22 cellular contexts compared by ENCODE assay signal in genomic region chr7:142872106-142872675, GRCh38. TPM values are rescaled to one million over a fixed set of nuclear protein-coding genes. Genes with fewer than 3 reads are reported as not detected.
A peak's percentile ranks its signal among the peaks of the same experiment; 100 is the strongest.
DNase-seq lines count a peak whose midpoint lies in the region; ATAC-seq and TF ChIP-seq lines count a peak whose summit lies in the region.
"Had no signal": no experiment of that assay in that cellular context is flagged by ENCODE, and none has a peak within 500 bp of the region (broad histone marks: within the 10 kb centered on the region; RNA-seq: fewer than 3 reads in every experiment).

No MANE protein-coding gene starts in this region.

- ATAC-seq in GM19452 (IDR thresholded peaks at IDR 0.05; ENCODE audit: unreplicated experiment): no peak

- no TSS peak for BruUV-seq in OCI-LY7 (replicated peaks; lab: Mats Ljungman, UMichigan)

- no peak overlapping the region for H3K4me3 ChIP-seq in HL-60 (replicated peaks; ENCODE audit: insufficient read depth, low read length)
- no peak overlapping the region for H3K4me3 ChIP-seq in dorsolateral prefrontal cortex
- H3K4me3 ChIP-seq in OCI-LY7 (ENCODE audit: low read depth, low read length, poor library complexity, severe bottlenecking): no peak overlapping the region
- H3K4me3 ChIP-seq: SJSA1 had no signal

- H3K36me3 ChIP-seq in OCI-LY7 (ENCODE audit: insufficient read depth, low read length): no peaks in the 10 kb centered on the region
- H3K36me3 ChIP-seq: SJSA1 had no signal

- no peaks in the 10 kb centered on the region for H3K79me2 ChIP-seq in OCI-LY7 (ENCODE audit: insufficient read depth, low read depth, low read length)

- peaks cover 2% of the 10 kb centered on the region for H3K9me3 Mint-ChIP-seq in neural crest cell

- CTCF ChIA-PET in RWPE1 (lab: Yijun Ruan, JAX) (no interaction called here), OCI-LY7 (lab: Charles Lee; ENCODE audit: unreplicated experiment) (no interaction called here)

- no peaks in the 10 kb centered on the region for H3K4me1 ChIP-seq in OCI-LY7 (ENCODE audit: insufficient read depth, low read length, poor library complexity, severe bottlenecking)
- H3K4me1 ChIP-seq: Caco-2, SJSA1 had no signal

- no peak overlapping the region for H3K4me2 ChIP-seq in OCI-LY7 (ENCODE audit: low read length)

- TF ChIP-seq CTCF in HL-60 (IDR thresholded peaks at IDR 0.05; ENCODE audit: insufficient read depth, low read length) (no peak), RWPE1 (conservative IDR thresholded peaks at IDR 0.05; ENCODE audit: low read depth) (no peak), dorsolateral prefrontal cortex (IDR thresholded peaks at IDR 0.05 in 54 of 56, conservative IDR thresholded peaks at IDR 0.05 in 2 of 56; ENCODE audit: low read depth in 1 of 56, partially characterized antibody in 56 of 56) (no peak), neural crest cell (conservative IDR thresholded peaks at IDR 0.05) (no peak), OCI-LY7 (conservative IDR thresholded peaks at IDR 0.05; ENCODE audit: low read length) (no peak)

- no peak overlapping the region for H3K4me3 Mint-ChIP-seq in neural crest cell

- no peaks in the 10 kb centered on the region for H3K27me3 Mint-ChIP-seq in neural crest cell (ENCODE audit: low read depth)

- H3K27me3 ChIP-seq in HL-60 (ENCODE audit: insufficient read depth, poor library complexity, severe bottlenecking) (no peaks in the 10 kb centered on the region), dorsolateral prefrontal cortex (no peaks in the 10 kb centered on the region)
- H3K27me3 ChIP-seq: SJSA1 had no signal

- POLR2A ChIA-PET in RWPE1 (lab: Yijun Ruan, JAX; ENCODE audit: low non-redundant PET) (no interaction called here), OCI-LY7 (lab: Charles Lee) (interaction anchor here (0.7 kb wide), 1 partner anchor 16 kb away, joined by 4 read pairs; no protein-coding TSS in a partner anchor)

- H3K36me3 Mint-ChIP-seq in neural crest cell (ENCODE audit: low read depth): peaks cover 2% of the 10 kb centered on the region

- intact Hi-C loops in dorsolateral prefrontal cortex (cut with DNase I) (no loop called here), OCI-LY7 (cut with micrococcal nuclease; ENCODE audit: unreplicated experiment) (no loop called here)

- H3K4me1 Mint-ChIP-seq in neural crest cell: no peaks in the 10 kb centered on the region

- H4K20me1 ChIP-seq in OCI-LY7 (ENCODE audit: insufficient read depth, low read length): no peaks in the 10 kb centered on the region

- peak; percentile 47 to 68 for DNase-seq in HL-60 (ENCODE audit: low read depth in 1 of 2, low spot score in 1 of 2)
- DNase-seq in RWPE1 (ENCODE audit: low spot score): no peak
- DNase-seq in dorsolateral prefrontal cortex: no peak
- DNase-seq in neural crest cell (ENCODE audit: low read depth, low spot score): no peak
- no peak for DNase-seq in OCI-LY7 (ENCODE audit: low spot score)
- DNase-seq in SW480 (ENCODE audit: low spot score): no peak
- DNase-seq: ACHN; AML-193; CD4-positive, CD25-positive, alpha-beta regulatory T cell; DMS153; H7; IMR-90; NCI-H1417; NCI-H2029; NCI-H2171; NCI-H446; NCI-H69 had no signal

- no peaks in the 10 kb centered on the region for H3K9me2 ChIP-seq in OCI-LY7 (ENCODE audit: insufficient read depth, low read length)

- H3K27ac Mint-ChIP-seq in neural crest cell (ENCODE audit: unreplicated experiment): peak overlapping the region; percentile 35
- H3K27ac Mint-ChIP-seq: CD4-positive, CD25-positive, alpha-beta regulatory T cell had no signal

- no peak overlapping the region for H2AFZ ChIP-seq in OCI-LY7 (ENCODE audit: low read length)

- no peaks in the 10 kb centered on the region for H3K9me3 ChIP-seq in OCI-LY7 (ENCODE audit: low read length)
- H3K9me3 ChIP-seq: Caco-2, SJSA1 had no signal

- H3K27ac ChIP-seq in HL-60 (replicated peaks): no peak overlapping the region
- H3K27ac ChIP-seq in RWPE1: peak overlapping the region; percentile 2
- H3K27ac ChIP-seq in dorsolateral prefrontal cortex: peak overlapping the region in 44 of 59 donors; percentile 0 to 74 (median 48)
- no peak overlapping the region for H3K27ac ChIP-seq in OCI-LY7 (ENCODE audit: low read depth, low read length, poor library complexity, severe bottlenecking)
- H3K27ac ChIP-seq: SJSA1 had no signal

RNA-seq across cellular contexts. Expression of gene TRPV6, which starts 13.4 kb away (rescaled TPM):
- 1 to 10 TPM in 75 of 120 experiments, under 1 TPM in 41, not detected in 4; 0.15 to 6.3 (median 1.5) TPM for total RNA-seq in dorsolateral prefrontal cortex
- 0.07 and 0.16 TPM in 2 replicates for total RNA-seq in neural crest cell
- total RNA-seq in OCI-LY7 (2014; rRNA removed; shearing (Covaris generic)): not detected in 2 replicates
- not detected in 2 replicates for total RNA-seq in OCI-LY7 (2022)
- total RNA-seq: CD4-positive, CD25-positive, alpha-beta regulatory T cell; HT1080; IMR-90; LHCN-M2; SJSA1 had no signal

RNA-seq across cellular contexts. Expression of gene EPHB6, which starts 17.3 kb away (rescaled TPM):
- total RNA-seq in dorsolateral prefrontal cortex (100 to 1,000 TPM in 119 of 120 experiments, 10 to 100 TPM in 1; 87.8 to 336 (median 232) TPM), neural crest cell (12.3 and 12.5 TPM in 2 replicates), OCI-LY7 (2022) (0.33 and 0.57 TPM in 2 replicates)
- total RNA-seq in OCI-LY7 (2014; rRNA removed; shearing (Covaris generic)): 0.15 and 0.41 TPM in 2 replicates

Comparison
In these comparisons a context has a peak if more than half of its experiments do, and no peak if none do; other contexts are left out.
1. DNase-seq: peak in HL-60 (2 of 2); none in RWPE1 (single experiment), dorsolateral prefrontal cortex (0 of 10), neural crest cell (single experiment), OCI-LY7 (single experiment) and SW480 (single experiment).
2. H3K27ac ChIP-seq: peak in RWPE1 (single experiment) and dorsolateral prefrontal cortex (44 of 59); none in HL-60 (single experiment) and OCI-LY7 (single experiment).